ENCODE assay signal across 1 cellular context in the genomic region with DNA sequence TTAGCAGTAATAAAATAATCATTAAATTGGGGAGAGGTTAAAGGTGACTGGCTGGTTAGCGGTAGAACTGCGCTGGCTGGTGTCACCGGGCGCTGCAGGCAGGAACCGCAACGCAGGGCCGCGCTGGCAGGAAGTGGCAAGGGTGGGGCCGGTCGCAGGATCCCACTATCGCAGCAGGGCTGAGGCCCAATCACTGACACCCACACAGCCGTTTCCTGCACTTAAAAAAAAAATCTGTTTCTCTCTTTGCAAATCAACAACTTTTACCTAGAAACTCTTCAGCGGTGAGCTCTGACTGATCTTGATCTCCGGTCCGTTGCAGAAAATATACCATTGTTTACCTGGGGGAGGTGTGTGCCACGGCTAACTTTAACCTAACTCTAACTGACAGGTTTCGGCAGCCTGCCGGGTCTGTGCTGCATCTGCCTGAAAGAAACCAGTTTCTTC.
A peak's percentile ranks its signal among the peaks of the same experiment; 100 is the strongest.
TF ChIP-seq lines count a peak whose summit lies in the region.

No MANE protein-coding gene starts in this region.

TF ChIP-seq in K562, 482 proteins besides CTCF, POLR2A, EP300 and RAD21 (continued from another document and continues in another):
- TF ChIP-seq, protein P1, sequence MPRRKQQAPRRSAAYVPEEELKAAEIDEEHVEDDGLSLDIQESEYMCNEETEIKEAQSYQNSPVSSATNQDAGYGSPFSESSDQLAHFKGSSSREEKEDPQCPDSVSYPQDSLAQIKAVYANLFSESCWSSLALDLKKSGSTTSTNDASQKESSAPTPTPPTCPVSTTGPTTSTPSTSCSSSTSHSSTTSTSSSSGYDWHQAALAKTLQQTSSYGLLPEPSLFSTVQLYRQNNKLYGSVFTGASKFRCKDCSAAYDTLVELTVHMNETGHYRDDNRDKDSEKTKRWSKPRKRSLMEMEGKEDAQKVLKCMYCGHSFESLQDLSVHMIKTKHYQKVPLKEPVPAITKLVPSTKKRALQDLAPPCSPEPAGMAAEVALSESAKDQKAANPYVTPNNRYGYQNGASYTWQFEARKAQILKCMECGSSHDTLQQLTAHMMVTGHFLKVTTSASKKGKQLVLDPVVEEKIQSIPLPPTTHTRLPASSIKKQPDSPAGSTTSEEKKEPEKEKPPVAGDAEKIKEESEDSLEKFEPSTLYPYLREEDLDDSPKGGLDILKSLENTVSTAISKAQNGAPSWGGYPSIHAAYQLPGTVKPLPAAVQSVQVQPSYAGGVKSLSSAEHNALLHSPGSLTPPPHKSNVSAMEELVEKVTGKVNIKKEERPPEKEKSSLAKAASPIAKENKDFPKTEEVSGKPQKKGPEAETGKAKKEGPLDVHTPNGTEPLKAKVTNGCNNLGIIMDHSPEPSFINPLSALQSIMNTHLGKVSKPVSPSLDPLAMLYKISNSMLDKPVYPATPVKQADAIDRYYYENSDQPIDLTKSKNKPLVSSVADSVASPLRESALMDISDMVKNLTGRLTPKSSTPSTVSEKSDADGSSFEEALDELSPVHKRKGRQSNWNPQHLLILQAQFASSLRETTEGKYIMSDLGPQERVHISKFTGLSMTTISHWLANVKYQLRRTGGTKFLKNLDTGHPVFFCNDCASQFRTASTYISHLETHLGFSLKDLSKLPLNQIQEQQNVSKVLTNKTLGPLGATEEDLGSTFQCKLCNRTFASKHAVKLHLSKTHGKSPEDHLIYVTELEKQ (CRISPR knock-in tag; IDR thresholded peaks at IDR 0.05): no peak
- TF ChIP-seq SIRT6 (IDR thresholded peaks at IDR 0.05; ENCODE audit: low read depth, low read length) (no peak), HEY1 (CRISPR knock-in tag; IDR thresholded peaks at IDR 0.05; ENCODE audit: borderline replicate concordance) (no peak), ETS2 (tag; IDR thresholded peaks at IDR 0.05; ENCODE audit: borderline replicate concordance, poor library complexity, severe bottlenecking) (no peak), GTF2E2 (tag; IDR thresholded peaks at IDR 0.05) (no peak), JUN (IDR thresholded peaks at IDR 0.05; ENCODE audit: borderline replicate concordance, low read depth, low read length) (no peak), JUN (CRISPR knock-in tag; IDR thresholded peaks at IDR 0.05; ENCODE audit: borderline replicate concordance) (no peak), ETV5 (CRISPR knock-in tag; IDR thresholded peaks at IDR 0.05; ENCODE audit: low read depth) (peak; percentile 71), SP1 (CRISPR knock-in tag; IDR thresholded peaks at IDR 0.05) (no peak), CREM (IDR thresholded peaks at IDR 0.05; ENCODE audit: low read depth) (peak; percentile 38; the same call in 1 of the 2 replicates), HIVEP1 (CRISPR knock-in tag; IDR thresholded peaks at IDR 0.05) (no peak), NFE2L1 (tag; IDR thresholded peaks at IDR 0.05; ENCODE audit: borderline replicate concordance, low read depth) (no peak), BCL6 (CRISPR knock-in tag; IDR thresholded peaks at IDR 0.05) (no peak), MCM3 (IDR thresholded peaks at IDR 0.05) (no peak), ZNF507 (tag; conservative IDR thresholded peaks at IDR 0.05) (no peak), MCM2 (IDR thresholded peaks at IDR 0.05; ENCODE audit: low read depth) (no peak), ZSCAN32 (CRISPR knock-in tag; IDR thresholded peaks at IDR 0.05) (no peak), KDM2B (CRISPR knock-in tag; IDR thresholded peaks at IDR 0.05) (0 out of 2 replicates have a peak, but pooled peaks have one; percentile 38), CBFA2T2 (conservative IDR thresholded peaks at IDR 0.05) (peak; percentile 56), RBM14 (IDR thresholded peaks at IDR 0.05; ENCODE audit: borderline replicate concordance, insufficient read depth, low read depth, low read length) (no peak), HDAC2 (IDR thresholded peaks at IDR 0.05) (peak; percentile 59; the same call in 1 of the 2 replicates), RBM17 (IDR thresholded peaks at IDR 0.05; ENCODE audit: borderline replicate concordance, low read depth, low read length) (no peak), FOXK2 (conservative IDR thresholded peaks at IDR 0.05 in 1 of 2, IDR thresholded peaks at IDR 0.05 in 1 of 2; ENCODE audit: low read depth in 2 of 2) (no peak), ZNF780A (CRISPR knock-in tag; IDR thresholded peaks at IDR 0.05) (no peak), ZNF174 (CRISPR knock-in tag; IDR thresholded peaks at IDR 0.05) (no peak), RFX5 (IDR thresholded peaks at IDR 0.05; ENCODE audit: low read depth, low read length) (no peak), ZNF75A (CRISPR knock-in tag; IDR thresholded peaks at IDR 0.05) (no peak), ELF2 (CRISPR knock-in tag; IDR thresholded peaks at IDR 0.05) (no peak)
- TF ChIP-seq, protein P2, sequence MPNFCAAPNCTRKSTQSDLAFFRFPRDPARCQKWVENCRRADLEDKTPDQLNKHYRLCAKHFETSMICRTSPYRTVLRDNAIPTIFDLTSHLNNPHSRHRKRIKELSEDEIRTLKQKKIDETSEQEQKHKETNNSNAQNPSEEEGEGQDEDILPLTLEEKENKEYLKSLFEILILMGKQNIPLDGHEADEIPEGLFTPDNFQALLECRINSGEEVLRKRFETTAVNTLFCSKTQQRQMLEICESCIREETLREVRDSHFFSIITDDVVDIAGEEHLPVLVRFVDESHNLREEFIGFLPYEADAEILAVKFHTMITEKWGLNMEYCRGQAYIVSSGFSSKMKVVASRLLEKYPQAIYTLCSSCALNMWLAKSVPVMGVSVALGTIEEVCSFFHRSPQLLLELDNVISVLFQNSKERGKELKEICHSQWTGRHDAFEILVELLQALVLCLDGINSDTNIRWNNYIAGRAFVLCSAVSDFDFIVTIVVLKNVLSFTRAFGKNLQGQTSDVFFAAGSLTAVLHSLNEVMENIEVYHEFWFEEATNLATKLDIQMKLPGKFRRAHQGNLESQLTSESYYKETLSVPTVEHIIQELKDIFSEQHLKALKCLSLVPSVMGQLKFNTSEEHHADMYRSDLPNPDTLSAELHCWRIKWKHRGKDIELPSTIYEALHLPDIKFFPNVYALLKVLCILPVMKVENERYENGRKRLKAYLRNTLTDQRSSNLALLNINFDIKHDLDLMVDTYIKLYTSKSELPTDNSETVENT (CRISPR knock-in tag; IDR thresholded peaks at IDR 0.05): no peak
- TF ChIP-seq, protein P3, sequence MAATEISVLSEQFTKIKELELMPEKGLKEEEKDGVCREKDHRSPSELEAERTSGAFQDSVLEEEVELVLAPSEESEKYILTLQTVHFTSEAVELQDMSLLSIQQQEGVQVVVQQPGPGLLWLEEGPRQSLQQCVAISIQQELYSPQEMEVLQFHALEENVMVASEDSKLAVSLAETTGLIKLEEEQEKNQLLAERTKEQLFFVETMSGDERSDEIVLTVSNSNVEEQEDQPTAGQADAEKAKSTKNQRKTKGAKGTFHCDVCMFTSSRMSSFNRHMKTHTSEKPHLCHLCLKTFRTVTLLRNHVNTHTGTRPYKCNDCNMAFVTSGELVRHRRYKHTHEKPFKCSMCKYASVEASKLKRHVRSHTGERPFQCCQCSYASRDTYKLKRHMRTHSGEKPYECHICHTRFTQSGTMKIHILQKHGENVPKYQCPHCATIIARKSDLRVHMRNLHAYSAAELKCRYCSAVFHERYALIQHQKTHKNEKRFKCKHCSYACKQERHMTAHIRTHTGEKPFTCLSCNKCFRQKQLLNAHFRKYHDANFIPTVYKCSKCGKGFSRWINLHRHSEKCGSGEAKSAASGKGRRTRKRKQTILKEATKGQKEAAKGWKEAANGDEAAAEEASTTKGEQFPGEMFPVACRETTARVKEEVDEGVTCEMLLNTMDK (IDR thresholded peaks at IDR 0.05; ENCODE audit: borderline replicate concordance, insufficient read depth, low read depth, low read length, poor library complexity, severe bottlenecking): no peak
- TF ChIP-seq, protein P4, sequence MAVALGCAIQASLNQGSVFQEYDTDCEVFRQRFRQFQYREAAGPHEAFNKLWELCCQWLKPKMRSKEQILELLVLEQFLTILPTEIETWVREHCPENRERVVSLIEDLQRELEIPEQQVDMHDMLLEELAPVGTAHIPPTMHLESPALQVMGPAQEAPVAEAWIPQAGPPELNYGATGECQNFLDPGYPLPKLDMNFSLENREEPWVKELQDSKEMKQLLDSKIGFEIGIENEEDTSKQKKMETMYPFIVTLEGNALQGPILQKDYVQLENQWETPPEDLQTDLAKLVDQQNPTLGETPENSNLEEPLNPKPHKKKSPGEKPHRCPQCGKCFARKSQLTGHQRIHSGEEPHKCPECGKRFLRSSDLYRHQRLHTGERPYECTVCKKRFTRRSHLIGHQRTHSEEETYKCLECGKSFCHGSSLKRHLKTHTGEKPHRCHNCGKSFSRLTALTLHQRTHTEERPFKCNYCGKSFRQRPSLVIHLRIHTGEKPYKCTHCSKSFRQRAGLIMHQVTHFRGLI (CRISPR knock-in tag; IDR thresholded peaks at IDR 0.05): no peak
- TF ChIP-seq, protein P5, sequence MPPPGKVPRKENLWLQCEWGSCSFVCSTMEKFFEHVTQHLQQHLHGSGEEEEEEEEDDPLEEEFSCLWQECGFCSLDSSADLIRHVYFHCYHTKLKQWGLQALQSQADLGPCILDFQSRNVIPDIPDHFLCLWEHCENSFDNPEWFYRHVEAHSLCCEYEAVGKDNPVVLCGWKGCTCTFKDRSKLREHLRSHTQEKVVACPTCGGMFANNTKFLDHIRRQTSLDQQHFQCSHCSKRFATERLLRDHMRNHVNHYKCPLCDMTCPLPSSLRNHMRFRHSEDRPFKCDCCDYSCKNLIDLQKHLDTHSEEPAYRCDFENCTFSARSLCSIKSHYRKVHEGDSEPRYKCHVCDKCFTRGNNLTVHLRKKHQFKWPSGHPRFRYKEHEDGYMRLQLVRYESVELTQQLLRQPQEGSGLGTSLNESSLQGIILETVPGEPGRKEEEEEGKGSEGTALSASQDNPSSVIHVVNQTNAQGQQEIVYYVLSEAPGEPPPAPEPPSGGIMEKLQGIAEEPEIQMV (tag; conservative IDR thresholded peaks at IDR 0.05; ENCODE audit: low read depth): no peak
- TF ChIP-seq, protein P6, sequence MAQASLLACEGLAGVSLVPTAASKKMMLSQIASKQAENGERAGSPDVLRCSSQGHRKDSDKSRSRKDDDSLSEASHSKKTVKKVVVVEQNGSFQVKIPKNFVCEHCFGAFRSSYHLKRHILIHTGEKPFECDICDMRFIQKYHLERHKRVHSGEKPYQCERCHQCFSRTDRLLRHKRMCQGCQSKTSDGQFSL (CRISPR knock-in tag; IDR thresholded peaks at IDR 0.05): no peak
- TF ChIP-seq, protein P6 (tag; IDR thresholded peaks at IDR 0.05): no peak
- TF ChIP-seq, protein P7, sequence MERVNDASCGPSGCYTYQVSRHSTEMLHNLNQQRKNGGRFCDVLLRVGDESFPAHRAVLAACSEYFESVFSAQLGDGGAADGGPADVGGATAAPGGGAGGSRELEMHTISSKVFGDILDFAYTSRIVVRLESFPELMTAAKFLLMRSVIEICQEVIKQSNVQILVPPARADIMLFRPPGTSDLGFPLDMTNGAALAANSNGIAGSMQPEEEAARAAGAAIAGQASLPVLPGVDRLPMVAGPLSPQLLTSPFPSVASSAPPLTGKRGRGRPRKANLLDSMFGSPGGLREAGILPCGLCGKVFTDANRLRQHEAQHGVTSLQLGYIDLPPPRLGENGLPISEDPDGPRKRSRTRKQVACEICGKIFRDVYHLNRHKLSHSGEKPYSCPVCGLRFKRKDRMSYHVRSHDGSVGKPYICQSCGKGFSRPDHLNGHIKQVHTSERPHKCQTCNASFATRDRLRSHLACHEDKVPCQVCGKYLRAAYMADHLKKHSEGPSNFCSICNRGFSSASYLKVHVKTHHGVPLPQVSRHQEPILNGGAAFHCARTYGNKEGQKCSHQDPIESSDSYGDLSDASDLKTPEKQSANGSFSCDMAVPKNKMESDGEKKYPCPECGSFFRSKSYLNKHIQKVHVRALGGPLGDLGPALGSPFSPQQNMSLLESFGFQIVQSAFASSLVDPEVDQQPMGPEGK (CRISPR knock-in tag; IDR thresholded peaks at IDR 0.05; ENCODE audit: borderline replicate concordance): no peak
- TF ChIP-seq, protein P8, sequence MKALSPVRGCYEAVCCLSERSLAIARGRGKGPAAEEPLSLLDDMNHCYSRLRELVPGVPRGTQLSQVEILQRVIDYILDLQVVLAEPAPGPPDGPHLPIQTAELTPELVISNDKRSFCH (CRISPR knock-in tag; IDR thresholded peaks at IDR 0.05): no peak
- TF ChIP-seq, protein P8 (tag; IDR thresholded peaks at IDR 0.05): no peak
- TF ChIP-seq, protein P9, sequence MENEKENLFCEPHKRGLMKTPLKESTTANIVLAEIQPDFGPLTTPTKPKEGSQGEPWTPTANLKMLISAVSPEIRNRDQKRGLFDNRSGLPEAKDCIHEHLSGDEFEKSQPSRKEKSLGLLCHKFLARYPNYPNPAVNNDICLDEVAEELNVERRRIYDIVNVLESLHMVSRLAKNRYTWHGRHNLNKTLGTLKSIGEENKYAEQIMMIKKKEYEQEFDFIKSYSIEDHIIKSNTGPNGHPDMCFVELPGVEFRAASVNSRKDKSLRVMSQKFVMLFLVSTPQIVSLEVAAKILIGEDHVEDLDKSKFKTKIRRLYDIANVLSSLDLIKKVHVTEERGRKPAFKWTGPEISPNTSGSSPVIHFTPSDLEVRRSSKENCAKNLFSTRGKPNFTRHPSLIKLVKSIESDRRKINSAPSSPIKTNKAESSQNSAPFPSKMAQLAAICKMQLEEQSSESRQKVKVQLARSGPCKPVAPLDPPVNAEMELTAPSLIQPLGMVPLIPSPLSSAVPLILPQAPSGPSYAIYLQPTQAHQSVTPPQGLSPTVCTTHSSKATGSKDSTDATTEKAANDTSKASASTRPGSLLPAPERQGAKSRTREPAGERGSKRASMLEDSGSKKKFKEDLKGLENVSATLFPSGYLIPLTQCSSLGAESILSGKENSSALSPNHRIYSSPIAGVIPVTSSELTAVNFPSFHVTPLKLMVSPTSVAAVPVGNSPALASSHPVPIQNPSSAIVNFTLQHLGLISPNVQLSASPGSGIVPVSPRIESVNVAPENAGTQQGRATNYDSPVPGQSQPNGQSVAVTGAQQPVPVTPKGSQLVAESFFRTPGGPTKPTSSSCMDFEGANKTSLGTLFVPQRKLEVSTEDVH (IDR thresholded peaks at IDR 0.05; ENCODE audit: low read depth, partially characterized antibody): no peak
- TF ChIP-seq, protein P10, sequence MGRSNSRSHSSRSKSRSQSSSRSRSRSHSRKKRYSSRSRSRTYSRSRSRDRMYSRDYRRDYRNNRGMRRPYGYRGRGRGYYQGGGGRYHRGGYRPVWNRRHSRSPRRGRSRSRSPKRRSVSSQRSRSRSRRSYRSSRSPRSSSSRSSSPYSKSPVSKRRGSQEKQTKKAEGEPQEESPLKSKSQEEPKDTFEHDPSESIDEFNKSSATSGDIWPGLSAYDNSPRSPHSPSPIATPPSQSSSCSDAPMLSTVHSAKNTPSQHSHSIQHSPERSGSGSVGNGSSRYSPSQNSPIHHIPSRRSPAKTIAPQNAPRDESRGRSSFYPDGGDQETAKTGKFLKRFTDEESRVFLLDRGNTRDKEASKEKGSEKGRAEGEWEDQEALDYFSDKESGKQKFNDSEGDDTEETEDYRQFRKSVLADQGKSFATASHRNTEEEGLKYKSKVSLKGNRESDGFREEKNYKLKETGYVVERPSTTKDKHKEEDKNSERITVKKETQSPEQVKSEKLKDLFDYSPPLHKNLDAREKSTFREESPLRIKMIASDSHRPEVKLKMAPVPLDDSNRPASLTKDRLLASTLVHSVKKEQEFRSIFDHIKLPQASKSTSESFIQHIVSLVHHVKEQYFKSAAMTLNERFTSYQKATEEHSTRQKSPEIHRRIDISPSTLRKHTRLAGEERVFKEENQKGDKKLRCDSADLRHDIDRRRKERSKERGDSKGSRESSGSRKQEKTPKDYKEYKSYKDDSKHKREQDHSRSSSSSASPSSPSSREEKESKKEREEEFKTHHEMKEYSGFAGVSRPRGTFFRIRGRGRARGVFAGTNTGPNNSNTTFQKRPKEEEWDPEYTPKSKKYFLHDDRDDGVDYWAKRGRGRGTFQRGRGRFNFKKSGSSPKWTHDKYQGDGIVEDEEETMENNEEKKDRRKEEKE (IDR thresholded peaks at IDR 0.05; ENCODE audit: borderline replicate concordance in 1 of 2, control insufficient read depth in 1 of 2, low read depth in 2 of 2, low read length in 1 of 2): no peak
